23 cellular contexts compared by ENCODE assay signal in the genomic region with DNA sequence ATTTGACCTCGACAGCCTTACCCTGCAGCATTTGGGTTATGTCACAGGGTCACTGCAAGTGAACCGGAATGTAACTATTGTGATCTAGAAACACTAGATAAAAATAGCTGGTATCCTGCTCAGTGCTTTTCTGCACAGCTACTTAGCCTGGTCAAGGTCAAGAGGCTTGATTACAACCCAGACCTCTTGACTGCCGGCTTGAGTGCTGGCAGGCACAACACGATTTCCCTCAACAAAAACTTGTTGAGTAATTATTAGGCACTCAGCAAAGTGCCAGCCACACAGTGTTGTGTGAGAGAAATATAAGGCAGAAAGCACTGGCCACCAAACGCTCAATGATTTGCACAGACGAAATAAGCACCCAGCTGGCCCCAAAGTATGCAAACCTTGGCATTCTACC.
DNase-seq lines count a peak whose midpoint lies in the region; ATAC-seq and TF ChIP-seq lines count a peak whose summit lies in the region.
"Had no signal": no experiment of that assay in that cellular context is flagged by ENCODE, and none has a peak within 500 bp of the region (broad histone marks: within the 10 kb centered on the region; RNA-seq: fewer than 3 reads in every experiment).

No MANE protein-coding gene starts in this region.

- H3K9me3 ChIP-seq in right cardiac atrium (ENCODE audit: control insufficient read depth, low read length) (no peaks in the 10 kb centered on the region), thyroid gland (no peaks in the 10 kb centered on the region)

- intact Hi-C loops in right cardiac atrium (cut with DNase I) (loop anchor here in 1 of 4 donors (10.0 kb wide), 1 partner anchor 153 kb away; a partner anchor contains a TSS), thyroid gland (cut with DNase I) (no loop called here), natural killer cell (cut with micrococcal nuclease) (no loop called here)

- no peaks in the 10 kb centered on the region for H3K9me3 Mint-ChIP-seq in natural killer cell
- H3K9me3 Mint-ChIP-seq: activated T-helper 2 cell treated with anti-CD3 and anti-CD28 coated beads, Interferon-gamma antibody, Interleukin-2, Interleukin-4, amounts not matched to agents 10 μg/mL and 5 μg/mL and 100 μg/mL, durations not matched to agents 14 hours and 24 hours and 36 hours; memory B cell; stimulated activated naive B cell treated with anti-CD40 and anti-IgM and Interleukin-4, amounts not matched to agents 10 μg/mL and 1 μg/mL and 100 μg/mL, for 72 hours; T-helper 2 cell treated with Interferon-gamma antibody and Interleukin-4, amounts not matched to agents 5 μg/mL and 100 μg/mL, for 36 hours; WTC11 had no signal

- H3K4me3 ChIP-seq in right cardiac atrium (ENCODE audit: low read length) (no peak overlapping the region), thyroid gland (replicated peaks in 1 of 3) (no peak overlapping the region)

- no peaks in the 10 kb centered on the region for H3K4me1 Mint-ChIP-seq in natural killer cell
- H3K4me1 Mint-ChIP-seq: memory B cell; stimulated activated naive B cell treated with anti-CD40 and anti-IgM and Interleukin-4, amounts not matched to agents 10 μg/mL and 1 μg/mL and 100 μg/mL, for 72 hours had no signal

- peak; percentile 87 to 90 for ATAC-seq in right cardiac atrium
- ATAC-seq in natural killer cell, result no peak
- ATAC-seq: stimulated activated naive B cell treated with anti-CD40 and anti-IgM and Interleukin-4, amounts not matched to agents 10 μg/mL and 1 μg/mL and 100 μg/mL, for 72 hours; WTC11 had no signal

- H3K4me3 Mint-ChIP-seq in natural killer cell, result no peak overlapping the region
- H3K4me3 Mint-ChIP-seq: activated naive CD8-positive, alpha-beta T cell; memory B cell; stimulated activated naive B cell treated with anti-CD40 and anti-IgM and Interleukin-4, amounts not matched to agents 10 μg/mL and 1 μg/mL and 100 μg/mL, for 72 hours; T-helper 2 cell treated with Interferon-gamma antibody and Interleukin-4, amounts not matched to agents 5 μg/mL and 100 μg/mL, for 36 hours; WTC11 had no signal

- DNase-seq in NCI-H2029 (lab: John Stamatoyannopoulos, UW) (peak; percentile 58), NCI-H510A treated with DMSO at 0.1 percent for 48 hours (lab: John Stamatoyannopoulos, UW) (peak; percentile 54), right cardiac atrium (peak; percentile 37 to 65 (median 60)), thyroid gland (peak; percentile 81 to 83), NCI-H1694 treated with DMSO at 0.1 percent for 48 hours (lab: John Stamatoyannopoulos, UW) (no peak), natural killer cell (no peak)
- no peak for DNase-seq in activated naive CD4-positive, alpha-beta T cell treated with Interleukin-2 at 50 U/mL for 16 hours
- DNase-seq: activated CD8-positive, alpha-beta memory T cell treated with anti-CD3 and anti-CD28 coated beads, Interleukin-2, amount 50 U/mL, for 48 hours; Calu3; EL; islet precursor cell; NCI-H1092 treated with DMSO at 0.1 percent for 48 hours; NCI-H2107; NCI-H526 treated with DMSO at 0.1 percent for 48 hours; stimulated activated CD4-positive, alpha-beta T cell treated with anti-CD3 and anti-CD28 coated beads, Interleukin-4, amount 100 ng/mL, for 24 hours; stimulated activated naive B cell treated with anti-CD40 and anti-IgM and Interleukin-4, amounts not matched to agents 10 μg/mL and 1 μg/mL and 100 μg/mL, for 72 hours had no signal

- peak overlapping the region; percentile 48 for H3K27ac ChIP-seq in right cardiac atrium (ENCODE audit: low read length)
- no peak overlapping the region for H3K27ac ChIP-seq in thyroid gland
- H3K27ac ChIP-seq: C4-2B, HL-60 had no signal

- WGBS in right cardiac atrium, result 46% methylated on average over 6 of the region's 6 CpGs
- WGBS in thyroid gland, 2 donors, result 29 to 37% methylated on average over 6 of the region's 6 CpGs

- H3K4me1 ChIP-seq in right cardiac atrium (ENCODE audit: control insufficient read depth, insufficient read depth, low read length), result no peaks in the 10 kb centered on the region
- H3K4me1 ChIP-seq in thyroid gland, result peaks cover 5 to 11% of the 10 kb centered on the region in 2 donors

- no peaks in the 10 kb centered on the region for H3K36me3 ChIP-seq in thyroid gland

- H3K36me3 Mint-ChIP-seq in natural killer cell, result no peaks in the 10 kb centered on the region
- H3K36me3 Mint-ChIP-seq: activated naive CD8-positive, alpha-beta T cell; memory B cell; stimulated activated naive B cell treated with anti-CD40 and anti-IgM and Interleukin-4, amounts not matched to agents 10 μg/mL and 1 μg/mL and 100 μg/mL, for 72 hours; WTC11 had no signal

- TF ChIP-seq POLR2A in thyroid gland (IDR thresholded peaks at IDR 0.05), result no peak

- peaks cover 0 to 8% of the 10 kb centered on the region in 2 donors for H3K27me3 Mint-ChIP-seq in natural killer cell (ENCODE audit: low read depth in 2 of 2)
- H3K27me3 Mint-ChIP-seq: memory B cell; stimulated activated naive B cell treated with anti-CD40 and anti-IgM and Interleukin-4, amounts not matched to agents 10 μg/mL and 1 μg/mL and 100 μg/mL, for 72 hours had no signal

- no peak overlapping the region for H3K27ac Mint-ChIP-seq in natural killer cell
- H3K27ac Mint-ChIP-seq: activated naive CD8-positive, alpha-beta T cell; activated T-helper 2 cell treated with anti-CD3 and anti-CD28 coated beads, Interferon-gamma antibody, Interleukin-2, Interleukin-4, amounts not matched to agents 10 μg/mL and 5 μg/mL and 100 μg/mL, durations not matched to agents 14 hours and 24 hours and 36 hours; memory B cell; stimulated activated naive B cell treated with anti-CD40 and anti-IgM and Interleukin-4, amounts not matched to agents 10 μg/mL and 1 μg/mL and 100 μg/mL, for 72 hours; T-helper 2 cell treated with Interferon-gamma antibody and Interleukin-4, amounts not matched to agents 5 μg/mL and 100 μg/mL, for 36 hours; WTC11 had no signal

- TF ChIP-seq CTCF in thyroid gland (IDR thresholded peaks at IDR 0.05), result no peak
- TF ChIP-seq CTCF in natural killer cell (IDR thresholded peaks at IDR 0.05), result no peak

- H3K27me3 ChIP-seq in right cardiac atrium (ENCODE audit: control insufficient read depth, insufficient read depth) (no peaks in the 10 kb centered on the region), thyroid gland (no peaks in the 10 kb centered on the region)

Comparison
In these comparisons a context has a peak if more than half of its experiments do, and no peak if none do; other contexts are left out.
1. DNase-seq: peak in NCI-H2029 (single experiment), NCI-H510A treated with DMSO at 0.1 percent for 48 hours (single experiment), right cardiac atrium (3 of 3) and thyroid gland (2 of 2); none in NCI-H1694 treated with DMSO at 0.1 percent for 48 hours (single experiment), natural killer cell (single experiment) and activated naive CD4-positive, alpha-beta T cell treated with Interleukin-2 at 50 U/mL for 16 hours (single experiment).
2. ATAC-seq: peak in right cardiac atrium (2 of 2); none in natural killer cell (0 of 3).